Comparison of ENCODE assay signal across 16 cellular contexts in the genomic region with DNA sequence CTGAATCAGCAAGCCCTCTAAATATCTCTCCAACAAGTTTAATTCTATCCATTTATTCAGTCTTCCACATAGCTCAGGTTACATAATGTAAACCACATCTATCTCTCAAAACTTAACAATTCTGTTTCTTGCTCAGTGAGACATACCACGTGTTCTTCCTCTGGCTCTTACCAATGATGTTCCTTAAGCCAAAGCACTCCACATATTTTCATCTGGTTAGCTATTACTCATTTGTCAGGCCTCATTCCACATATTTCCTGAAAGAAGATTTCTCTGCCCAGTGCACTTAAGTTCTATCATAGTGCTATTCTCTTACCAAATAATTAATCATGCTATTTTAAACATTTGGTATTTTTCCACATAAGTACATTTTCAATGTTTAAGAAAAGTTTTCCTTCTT.
"Had no signal": no experiment of that assay in that cellular context is flagged by ENCODE, and none has a peak within 500 bp of the region (broad histone marks: within the 10 kb centered on the region; RNA-seq: fewer than 3 reads in every experiment).

No MANE protein-coding gene starts in this region.

- H3K27ac ChIP-seq: esophagus muscularis mucosa, right atrium auricular region, thyroid gland, vagina had no signal

- H3K27me3 Mint-ChIP-seq: brain had no signal

- H3K9me3 ChIP-seq: esophagus muscularis mucosa, right atrium auricular region, thyroid gland, vagina had no signal

- H3K27ac Mint-ChIP-seq: activated T-helper 1 cell treated with anti-CD3 and anti-CD28 coated beads, Interleukin-12 subunit alpha, Interleukin-12 subunit beta, Interleukin-2, Interleukin-4 antibody, amounts not matched to agents 30 ng/mL and 10 ng/mL and 1 ng/mL, durations not matched to agents 14 hours and 24 hours and 36 hours; brain; stimulated activated effector memory CD8-positive, alpha-beta T cell treated with anti-CD3 and anti-CD28 coated beads, Interleukin-12 subunit alpha, Interleukin-12 subunit beta, amount 100 ng/mL, for 72 hours had no signal

- H3K4me1 Mint-ChIP-seq: brain; neural crest cell; stimulated activated effector memory CD8-positive, alpha-beta T cell treated with anti-CD3 and anti-CD28 coated beads, Interleukin-12 subunit alpha, Interleukin-12 subunit beta, amount 100 ng/mL, for 72 hours had no signal

- H3K36me3 ChIP-seq: esophagus muscularis mucosa, right atrium auricular region, thyroid gland, vagina had no signal

- DNase-seq: activated CD4-positive, alpha-beta T cell treated with anti-CD3 and anti-CD28 coated beads for 48 hours; activated naive CD4-positive, alpha-beta T cell; cerebellar nuclear complex; foreskin fibroblast; head of caudate nucleus; islet precursor cell; left ventricle myocardium superior; T-helper 1 cell; thyroid gland had no signal

- H3K4me3 Mint-ChIP-seq: activated T-helper 1 cell treated with anti-CD3 and anti-CD28 coated beads, Interleukin-12 subunit alpha, Interleukin-12 subunit beta, Interleukin-2, Interleukin-4 antibody, amounts not matched to agents 30 ng/mL and 10 ng/mL and 1 ng/mL, durations not matched to agents 14 hours and 24 hours and 36 hours; brain; neural crest cell; stimulated activated effector memory CD8-positive, alpha-beta T cell treated with anti-CD3 and anti-CD28 coated beads, Interleukin-12 subunit alpha, Interleukin-12 subunit beta, amount 100 ng/mL, for 72 hours had no signal

- H3K27me3 ChIP-seq: esophagus muscularis mucosa, right atrium auricular region, thyroid gland, vagina had no signal

- H3K36me3 Mint-ChIP-seq: brain; stimulated activated effector memory CD8-positive, alpha-beta T cell treated with anti-CD3 and anti-CD28 coated beads, Interleukin-12 subunit alpha, Interleukin-12 subunit beta, amount 100 ng/mL, for 72 hours had no signal

- H3K4me3 ChIP-seq: esophagus muscularis mucosa, right atrium auricular region, thyroid gland, vagina had no signal

- H3K4me1 ChIP-seq: esophagus muscularis mucosa, right atrium auricular region, thyroid gland, vagina had no signal

- H3K9me3 Mint-ChIP-seq: activated T-helper 1 cell treated with anti-CD3 and anti-CD28 coated beads, Interleukin-12 subunit alpha, Interleukin-12 subunit beta, Interleukin-2, Interleukin-4 antibody, amounts not matched to agents 30 ng/mL and 10 ng/mL and 1 ng/mL, durations not matched to agents 14 hours and 24 hours and 36 hours; brain; neural crest cell had no signal
